ENCODE assay signal across 1 cellular context in genomic region chr1:9691726-9692125, GRCh38.
TF ChIP-seq lines count a peak whose summit lies in the region.

No MANE protein-coding gene starts in this region.

TF ChIP-seq in HepG2, 621 proteins besides CTCF, POLR2A, EP300 and RAD21:
- no peak for TF ChIP-seq ARHGAP35 (CRISPR knock-in tag; IDR thresholded peaks at IDR 0.05; ENCODE audit: borderline replicate concordance)
- no peak for TF ChIP-seq ZNF687 (CRISPR knock-in tag; IDR thresholded peaks at IDR 0.05)
- no peak for TF ChIP-seq TFAP4 (IDR thresholded peaks at IDR 0.05; ENCODE audit: borderline replicate concordance, low read depth)
- no peak for TF ChIP-seq ZNF674 (CRISPR knock-in tag; IDR thresholded peaks at IDR 0.05; ENCODE audit: low read depth)
- TF ChIP-seq SP5 (CRISPR knock-in tag; IDR thresholded peaks at IDR 0.05; ENCODE audit: borderline replicate concordance, low read depth) = no peak
- no peak for TF ChIP-seq ZNF20 (CRISPR knock-in tag; IDR thresholded peaks at IDR 0.05)
- no peak for TF ChIP-seq DBP (CRISPR knock-in tag; IDR thresholded peaks at IDR 0.05; ENCODE audit: not compliant biosample characterization)
- no peak for TF ChIP-seq ZNF512 (CRISPR knock-in tag; IDR thresholded peaks at IDR 0.05)
- no peak for TF ChIP-seq ZNF276 (CRISPR knock-in tag; IDR thresholded peaks at IDR 0.05; ENCODE audit: low read depth)
- no peak for TF ChIP-seq CCDC6 (CRISPR knock-in tag; IDR thresholded peaks at IDR 0.05)
- TF ChIP-seq IKZF1 (IDR thresholded peaks at IDR 0.05) = no peak
- no peak for TF ChIP-seq ZSCAN5A (CRISPR knock-in tag; IDR thresholded peaks at IDR 0.05; ENCODE audit: borderline replicate concordance)
- TF ChIP-seq HINFP (CRISPR knock-in tag; IDR thresholded peaks at IDR 0.05; ENCODE audit: low read depth) = no peak
- no peak for TF ChIP-seq ARID5B (CRISPR knock-in tag; IDR thresholded peaks at IDR 0.05)
- TF ChIP-seq ZBTB25 (CRISPR knock-in tag; IDR thresholded peaks at IDR 0.05) = no peak
